In genomic region chr2:42110287-42110973, GRCh38 we compare ENCODE assay signal across 1 cellular context.
TF ChIP-seq lines count a peak whose summit lies in the region.

No MANE protein-coding gene starts in this region.

TF ChIP-seq in WTC11, 78 proteins besides CTCF, POLR2A, EP300 and RAD21 (continued from another document):
- TF ChIP-seq, protein P1, sequence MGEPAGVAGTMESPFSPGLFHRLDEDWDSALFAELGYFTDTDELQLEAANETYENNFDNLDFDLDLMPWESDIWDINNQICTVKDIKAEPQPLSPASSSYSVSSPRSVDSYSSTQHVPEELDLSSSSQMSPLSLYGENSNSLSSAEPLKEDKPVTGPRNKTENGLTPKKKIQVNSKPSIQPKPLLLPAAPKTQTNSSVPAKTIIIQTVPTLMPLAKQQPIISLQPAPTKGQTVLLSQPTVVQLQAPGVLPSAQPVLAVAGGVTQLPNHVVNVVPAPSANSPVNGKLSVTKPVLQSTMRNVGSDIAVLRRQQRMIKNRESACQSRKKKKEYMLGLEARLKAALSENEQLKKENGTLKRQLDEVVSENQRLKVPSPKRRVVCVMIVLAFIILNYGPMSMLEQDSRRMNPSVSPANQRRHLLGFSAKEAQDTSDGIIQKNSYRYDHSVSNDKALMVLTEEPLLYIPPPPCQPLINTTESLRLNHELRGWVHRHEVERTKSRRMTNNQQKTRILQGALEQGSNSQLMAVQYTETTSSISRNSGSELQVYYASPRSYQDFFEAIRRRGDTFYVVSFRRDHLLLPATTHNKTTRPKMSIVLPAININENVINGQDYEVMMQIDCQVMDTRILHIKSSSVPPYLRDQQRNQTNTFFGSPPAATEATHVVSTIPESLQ (CRISPR knock-in tag; IDR thresholded peaks at IDR 0.05), result no peak
- TF ChIP-seq SP1 (CRISPR knock-in tag; conservative IDR thresholded peaks at IDR 0.05) (no peak), E2F1 (CRISPR knock-in tag; IDR thresholded peaks at IDR 0.05) (no peak), NFYB (CRISPR knock-in tag; conservative IDR thresholded peaks at IDR 0.05; ENCODE audit: low read depth) (no peak)
- TF ChIP-seq, protein P2, sequence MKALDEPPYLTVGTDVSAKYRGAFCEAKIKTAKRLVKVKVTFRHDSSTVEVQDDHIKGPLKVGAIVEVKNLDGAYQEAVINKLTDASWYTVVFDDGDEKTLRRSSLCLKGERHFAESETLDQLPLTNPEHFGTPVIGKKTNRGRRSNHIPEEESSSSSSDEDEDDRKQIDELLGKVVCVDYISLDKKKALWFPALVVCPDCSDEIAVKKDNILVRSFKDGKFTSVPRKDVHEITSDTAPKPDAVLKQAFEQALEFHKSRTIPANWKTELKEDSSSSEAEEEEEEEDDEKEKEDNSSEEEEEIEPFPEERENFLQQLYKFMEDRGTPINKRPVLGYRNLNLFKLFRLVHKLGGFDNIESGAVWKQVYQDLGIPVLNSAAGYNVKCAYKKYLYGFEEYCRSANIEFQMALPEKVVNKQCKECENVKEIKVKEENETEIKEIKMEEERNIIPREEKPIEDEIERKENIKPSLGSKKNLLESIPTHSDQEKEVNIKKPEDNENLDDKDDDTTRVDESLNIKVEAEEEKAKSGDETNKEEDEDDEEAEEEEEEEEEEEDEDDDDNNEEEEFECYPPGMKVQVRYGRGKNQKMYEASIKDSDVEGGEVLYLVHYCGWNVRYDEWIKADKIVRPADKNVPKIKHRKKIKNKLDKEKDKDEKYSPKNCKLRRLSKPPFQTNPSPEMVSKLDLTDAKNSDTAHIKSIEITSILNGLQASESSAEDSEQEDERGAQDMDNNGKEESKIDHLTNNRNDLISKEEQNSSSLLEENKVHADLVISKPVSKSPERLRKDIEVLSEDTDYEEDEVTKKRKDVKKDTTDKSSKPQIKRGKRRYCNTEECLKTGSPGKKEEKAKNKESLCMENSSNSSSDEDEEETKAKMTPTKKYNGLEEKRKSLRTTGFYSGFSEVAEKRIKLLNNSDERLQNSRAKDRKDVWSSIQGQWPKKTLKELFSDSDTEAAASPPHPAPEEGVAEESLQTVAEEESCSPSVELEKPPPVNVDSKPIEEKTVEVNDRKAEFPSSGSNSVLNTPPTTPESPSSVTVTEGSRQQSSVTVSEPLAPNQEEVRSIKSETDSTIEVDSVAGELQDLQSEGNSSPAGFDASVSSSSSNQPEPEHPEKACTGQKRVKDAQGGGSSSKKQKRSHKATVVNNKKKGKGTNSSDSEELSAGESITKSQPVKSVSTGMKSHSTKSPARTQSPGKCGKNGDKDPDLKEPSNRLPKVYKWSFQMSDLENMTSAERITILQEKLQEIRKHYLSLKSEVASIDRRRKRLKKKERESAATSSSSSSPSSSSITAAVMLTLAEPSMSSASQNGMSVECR (CRISPR knock-in tag; IDR thresholded peaks at IDR 0.05; ENCODE audit: borderline replicate concordance), result no peak
- TF ChIP-seq, protein P3, sequence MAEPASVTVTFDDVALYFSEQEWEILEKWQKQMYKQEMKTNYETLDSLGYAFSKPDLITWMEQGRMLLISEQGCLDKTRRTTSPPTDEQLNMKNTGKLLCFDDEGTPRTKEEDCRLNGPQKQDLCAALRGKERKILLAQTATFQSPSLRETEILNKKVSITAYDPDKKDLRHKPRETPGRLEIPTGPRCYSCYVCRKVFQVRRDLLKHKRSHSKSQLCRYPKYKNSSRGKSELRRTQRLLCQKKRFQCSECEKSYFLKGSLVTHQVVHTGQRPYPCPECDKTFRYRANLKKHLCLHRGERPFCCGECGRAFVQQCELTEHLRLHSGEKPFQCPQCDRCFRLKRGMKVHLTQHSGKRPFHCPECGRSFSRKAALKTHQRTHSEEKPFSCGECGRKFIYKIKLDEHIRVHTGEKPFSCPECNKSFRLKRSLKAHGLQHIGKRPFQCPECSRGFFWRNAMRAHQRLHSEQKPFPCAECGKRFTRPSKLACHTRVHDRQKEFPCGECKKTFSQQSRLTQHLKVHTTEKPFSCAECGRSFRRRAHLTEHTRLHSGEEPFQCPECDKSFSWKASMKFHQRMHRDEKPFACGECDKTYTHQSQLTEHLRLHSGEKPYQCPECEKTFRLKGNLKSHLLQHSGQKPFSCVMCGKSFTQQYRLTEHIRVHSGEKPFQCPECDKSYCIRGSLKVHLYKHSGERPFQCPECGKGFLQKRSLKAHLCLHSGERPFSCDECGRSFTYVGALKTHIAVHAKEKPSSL (CRISPR knock-in tag; conservative IDR thresholded peaks at IDR 0.05), result no peak
